Comparison of ENCODE assay signal across 8 cellular contexts in genomic region chr7:33129806-33130153, GRCh38. TPM values are rescaled to one million over a fixed set of nuclear protein-coding genes. Genes with fewer than 3 reads are reported as not detected.
DNase-seq lines count a peak whose midpoint lies in the region; ATAC-seq and TF ChIP-seq lines count a peak whose summit lies in the region.

No MANE protein-coding gene starts in this region.

- in situ Hi-C loops in T47D (cut with HindIII; ENCODE audit: low pct_unique_long_range_greater_than_20kb, low sequenced_read_pairs) (no loop called here), transverse colon (cut with MboI; ENCODE audit: low pct_ligation_motif_present in 1 of 4, low pct_unique_long_range_greater_than_20kb in 1 of 4, low sequenced_read_pairs in 3 of 4) (no loop called here)

- H3K4me1 ChIP-seq in CD8-positive, alpha-beta T cell (ENCODE audit: insufficient read depth, low read length), result peaks cover 14% of the 10 kb centered on the region
- peaks cover 6 to 25% (median 9%) of the 10 kb centered on the region in 4 donors for H3K4me1 ChIP-seq in transverse colon

- POLR2A ChIA-PET in CD8-positive, alpha-beta T cell (lab: Charles Lee), result interaction anchor here (1.2 kb wide), 1 partner anchor 21 kb away, joined by 5 read pairs; no protein-coding TSS in a partner anchor

- no peaks in the 10 kb centered on the region for H3K36me3 ChIP-seq in CD8-positive, alpha-beta T cell (ENCODE audit: insufficient read depth, low read length)
- H3K36me3 ChIP-seq in transverse colon, result no peaks in the 10 kb centered on the region

- CTCF ChIA-PET in CD8-positive, alpha-beta T cell (lab: Charles Lee), result interaction anchor here (1.2 to 1.9 kb wide), 2 partner anchors 20 to 22 kb away, joined by 5 to 6 read pairs; partner anchors contain the start of gene RP9

- no peaks in the 10 kb centered on the region for H3K9me3 ChIP-seq in CD8-positive, alpha-beta T cell (ENCODE audit: low read length)
- no peaks in the 10 kb centered on the region for H3K9me3 ChIP-seq in transverse colon

- WGBS in lower leg skin, 2 donors, result 0% methylated on average over 11 of the region's 11 CpGs
- WGBS in transverse colon (ENCODE audit: low coverage in 1 of 2), 2 donors, result 0 to 1% methylated on average over 2 to 7 of the region's 11 CpGs

- no peaks in the 10 kb centered on the region for H3K9me3 Mint-ChIP-seq in CD8-positive, alpha-beta T cell
- no peaks in the 10 kb centered on the region for H3K9me3 Mint-ChIP-seq in IgD-negative memory B cell

- no peak for TF ChIP-seq CTCF in CD8-positive, alpha-beta T cell (IDR thresholded peaks at IDR 0.05)
- TF ChIP-seq CTCF in lower leg skin (IDR thresholded peaks at IDR 0.05), result no peak
- no peak for TF ChIP-seq CTCF in transverse colon (IDR thresholded peaks at IDR 0.05)

- intact Hi-C loops in CD8-positive, alpha-beta T cell (cut with DNase I, micrococcal nuclease), result loop anchor here (1.0 to 2.0 kb wide), 7 partner anchors 20 to 635 kb away; partner anchors contain the start of genes AVL9 (in 2 of the 2), RP9 (in 2 of the 2) and NT5C3A (in 1 of the 2)
- intact Hi-C loops in lower leg skin (cut with DNase I; ENCODE audit: low total_unique reads), result no loop called here
- intact Hi-C loops in transverse colon (cut with DNase I; ENCODE audit: low total_unique reads), result no loop called here

- peaks cover 6% of the 10 kb centered on the region for H3K36me3 Mint-ChIP-seq in CD8-positive, alpha-beta T cell
- H3K36me3 Mint-ChIP-seq in IgD-negative memory B cell, result no peaks in the 10 kb centered on the region

- peak; percentile 5 for ATAC-seq in CD8-positive, alpha-beta T cell
- ATAC-seq in HG02763 (IDR thresholded peaks at IDR 0.05; ENCODE audit: unreplicated experiment), result no peak

- peak overlapping the region; percentile 96 for H3K4me3 Mint-ChIP-seq in CD8-positive, alpha-beta T cell
- H3K4me3 Mint-ChIP-seq in IgD-negative memory B cell, result peak overlapping the region; percentile 92 to 99 (median 96)

- H3K4me1 Mint-ChIP-seq in CD8-positive, alpha-beta T cell (ENCODE audit: low read depth), result peaks cover 29% of the 10 kb centered on the region
- H3K4me1 Mint-ChIP-seq in IgD-negative memory B cell, result peaks cover 6 to 17% (median 16%) of the 10 kb centered on the region in 3 donors

- no peak for DNase-seq in CD8-positive, alpha-beta T cell
- DNase-seq in T47D (ENCODE audit: low read depth in 1 of 2, low spot score in 1 of 2), result peak; percentile 26
- DNase-seq in lower leg skin (ENCODE audit: low spot score in 2 of 2), result no peak
- no peak for DNase-seq in transverse colon
- no peak for DNase-seq in SKM-1 (lab: John Stamatoyannopoulos, UW; ENCODE audit: unreplicated experiment)
- DNase-seq in medulla oblongata (ENCODE audit: extremely low spot score), result no peak

- TF ChIP-seq POLR2A in lower leg skin (IDR thresholded peaks at IDR 0.05) (no peak), transverse colon (IDR thresholded peaks at IDR 0.05) (no peak)

- peak overlapping the region; percentile 91 for H3K27ac Mint-ChIP-seq in CD8-positive, alpha-beta T cell
- H3K27ac Mint-ChIP-seq in IgD-negative memory B cell, result peak overlapping the region; percentile 76 to 91 (median 90)

- peak overlapping the region; percentile 65 for H3K27ac ChIP-seq in CD8-positive, alpha-beta T cell (ENCODE audit: low read depth, low read length)
- peak overlapping the region; percentile 82 to 92 (median 88) for H3K27ac ChIP-seq in transverse colon

- peak overlapping the region; percentile 88 for H3K4me3 ChIP-seq in CD8-positive, alpha-beta T cell (ENCODE audit: low read depth, low read length)
- H3K4me3 ChIP-seq in lower leg skin (ENCODE audit: low read depth, poor library complexity, severe bottlenecking) (peak overlapping the region; percentile 85), transverse colon (peak overlapping the region; percentile 59 to 77 (median 64))

- H3K27me3 Mint-ChIP-seq in CD8-positive, alpha-beta T cell (ENCODE audit: low read depth), result no peaks in the 10 kb centered on the region
- H3K27me3 Mint-ChIP-seq in IgD-negative memory B cell, result no peaks in the 10 kb centered on the region

- TF ChIP-seq EP300 in transverse colon (IDR thresholded peaks at IDR 0.05; ENCODE audit: low read depth), result no peak

- no peaks in the 10 kb centered on the region for H3K27me3 ChIP-seq in CD8-positive, alpha-beta T cell (ENCODE audit: insufficient read depth, low read length)
- H3K27me3 ChIP-seq in transverse colon, result no peaks in the 10 kb centered on the region

RNA-seq across cellular contexts. Expression of gene BBS9, which starts 0.4 kb away (rescaled TPM):
- 10 to 100 TPM; 15.7 to 16.7 TPM for total RNA-seq in CD8-positive, alpha-beta T cell
- polyA plus RNA-seq in IgD-negative memory B cell, result 7.8 TPM
- total RNA-seq in lower leg skin, result 10 to 100 TPM; 10.1 to 25.1 (median 11.2) TPM
- 10 to 100 TPM in 3 of 4 donors, 1 to 10 TPM in 1; 8.6 to 22.5 (median 15.8) TPM for total RNA-seq in transverse colon

RNA-seq across cellular contexts. Expression of gene RP9, which starts 20.6 kb away (rescaled TPM):
- total RNA-seq in CD8-positive, alpha-beta T cell, result 10 to 100 TPM; 20.2 to 21.8 TPM
- 49.6 TPM for polyA plus RNA-seq in IgD-negative memory B cell
- 10 to 100 TPM in 1 of 4 donors, 1 to 10 TPM in 3; 5.2 to 16.1 (median 7.3) TPM for total RNA-seq in lower leg skin
- 10 to 100 TPM in 3 of 4 donors, 1 to 10 TPM in 1; 2.0 to 55.7 (median 14.6) TPM for total RNA-seq in transverse colon

Comparison
In these comparisons a context has a peak if more than half of its experiments do, and no peak if none do; other contexts are left out.
1. DNase-seq: peak in T47D (2 of 2); none in CD8-positive, alpha-beta T cell (0 of 7), lower leg skin (0 of 2), transverse colon (single experiment), SKM-1 (single experiment) and medulla oblongata (single experiment).
2. intact Hi-C loops: an anchor here in CD8-positive, alpha-beta T cell (1.0 to 2.0 kb wide); none called in lower leg skin and transverse colon.
3. Peak in every context shown above with its lines, with median percentiles within 50 percentile points of each other: H3K4me3 ChIP-seq.